Comparison of ENCODE assay signal across 25 cellular contexts in the genomic region with DNA sequence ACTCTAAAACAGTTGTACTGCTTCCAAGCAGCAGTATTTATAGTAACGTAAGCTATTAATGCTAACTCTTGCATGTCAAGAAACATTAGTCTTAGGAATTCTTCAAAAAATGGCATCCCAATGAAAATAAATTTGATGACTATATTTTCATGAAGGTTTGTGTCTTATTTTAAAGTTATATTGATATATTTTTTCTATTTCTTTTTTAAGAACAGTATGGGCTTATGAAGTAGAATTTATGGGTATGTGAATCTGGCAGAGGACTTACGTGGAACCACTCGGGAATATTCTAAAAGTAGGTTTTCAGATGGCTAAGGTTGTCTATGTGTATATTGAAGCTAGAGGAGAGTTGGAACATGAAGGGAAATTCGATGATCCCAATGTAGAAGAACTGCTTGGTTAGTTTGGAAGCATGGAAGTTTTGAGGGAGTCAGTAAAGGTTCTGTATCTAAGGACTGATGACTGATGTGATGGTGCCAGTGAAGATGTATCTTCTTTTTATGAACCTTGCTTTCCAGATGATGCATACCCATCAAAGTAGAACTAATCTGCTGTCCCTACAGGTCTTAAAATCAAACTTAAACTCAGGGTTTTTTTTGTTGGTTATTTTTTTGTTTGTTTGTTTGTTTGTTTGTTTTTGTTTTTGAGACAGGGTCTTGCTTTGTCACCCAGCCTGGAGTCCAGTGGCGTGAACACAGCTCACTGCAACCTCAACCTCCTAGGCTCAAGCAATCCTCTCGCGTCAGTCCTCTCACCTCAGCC.
"Had no signal": no experiment of that assay in that cellular context is flagged by ENCODE, and none has a peak within 500 bp of the region (broad histone marks: within the 10 kb centered on the region; RNA-seq: fewer than 3 reads in every experiment).

No MANE protein-coding gene starts in this region.

- H3K27me3 ChIP-seq: left lung, pancreas, stomach, tibial nerve, uterus had no signal

- H3K4me1 Mint-ChIP-seq: naive B cell; natural killer cell; stimulated activated naive B cell treated with anti-CD40 and anti-IgM and Interleukin-4, amounts not matched to agents 10 μg/mL and 1 μg/mL and 100 μg/mL, for 72 hours had no signal

- H3K4me3 Mint-ChIP-seq: mesothelial cell of epicardium; naive B cell; natural killer cell; stimulated activated naive B cell treated with anti-CD40 and anti-IgM and Interleukin-4, amounts not matched to agents 10 μg/mL and 1 μg/mL and 100 μg/mL, for 72 hours; type B pancreatic cell had no signal

- H3K27me3 Mint-ChIP-seq: naive B cell; stimulated activated naive B cell treated with anti-CD40 and anti-IgM and Interleukin-4, amounts not matched to agents 10 μg/mL and 1 μg/mL and 100 μg/mL, for 72 hours; type B pancreatic cell had no signal

- H3K9me3 ChIP-seq: left lung, pancreas, prostate gland, stomach, thoracic aorta, tibial nerve, uterus had no signal

- H3K27ac ChIP-seq: left lung, pancreas, prostate gland, stomach, thoracic aorta, uterus had no signal

- H3K9me3 Mint-ChIP-seq: mesothelial cell of epicardium; naive B cell; natural killer cell; stimulated activated naive B cell treated with anti-CD40 and anti-IgM and Interleukin-4, amounts not matched to agents 10 μg/mL and 1 μg/mL and 100 μg/mL, for 72 hours; type B pancreatic cell had no signal

- H3K27ac Mint-ChIP-seq: mesothelial cell of epicardium; stimulated activated naive B cell treated with anti-CD40 and anti-IgM and Interleukin-4, amounts not matched to agents 10 μg/mL and 1 μg/mL and 100 μg/mL, for 72 hours; type B pancreatic cell had no signal

- H3K4me1 ChIP-seq: prostate gland, uterus had no signal

- H3K36me3 ChIP-seq: prostate gland, uterus had no signal

- H3K4me3 ChIP-seq: left lung, lung, pancreas, prostate gland, skin epidermis, stomach, thoracic aorta, tibial nerve, uterus had no signal

- DNase-seq: hippocampal formation; kidney glomerular epithelial cell; left colon; left lung; mesendoderm; naive B cell; natural killer cell; pancreas; posterior cingulate gyrus; retina; stimulated activated CD4-positive, alpha-beta T cell treated with anti-CD3 and anti-CD28 coated beads, Interleukin-12 subunit alpha, Interleukin-12 subunit beta, amount 100 ng/mL, for 4 hours; stimulated activated CD4-positive, alpha-beta T cell treated with anti-CD3 and anti-CD28 coated beads, Interleukin-15, amount 100 ng/mL, for 24 hours; stimulated activated CD4-positive, alpha-beta T cell treated with anti-CD3 and anti-CD28 coated beads, Interleukin-2, amount 100 ng/mL, for 24 hours; stimulated activated CD4-positive, alpha-beta T cell treated with anti-CD3 and anti-CD28 coated beads, Interleukin-4, amount 100 ng/mL, for 1 hour; stimulated activated naive B cell treated with anti-CD40 and anti-IgM and Interleukin-4, amounts not matched to agents 10 μg/mL and 1 μg/mL and 100 μg/mL, for 72 hours; stimulated activated naive CD8-positive, alpha-beta T cell treated with anti-CD3 and anti-CD28 coated beads, Interleukin-15, Interleukin-2, amounts not matched to agents 100 U/mL and 50 U/mL, for 24 hours; stomach; uterus had no signal
